ENCODE assay signal across 8 cellular contexts in the genomic region with DNA sequence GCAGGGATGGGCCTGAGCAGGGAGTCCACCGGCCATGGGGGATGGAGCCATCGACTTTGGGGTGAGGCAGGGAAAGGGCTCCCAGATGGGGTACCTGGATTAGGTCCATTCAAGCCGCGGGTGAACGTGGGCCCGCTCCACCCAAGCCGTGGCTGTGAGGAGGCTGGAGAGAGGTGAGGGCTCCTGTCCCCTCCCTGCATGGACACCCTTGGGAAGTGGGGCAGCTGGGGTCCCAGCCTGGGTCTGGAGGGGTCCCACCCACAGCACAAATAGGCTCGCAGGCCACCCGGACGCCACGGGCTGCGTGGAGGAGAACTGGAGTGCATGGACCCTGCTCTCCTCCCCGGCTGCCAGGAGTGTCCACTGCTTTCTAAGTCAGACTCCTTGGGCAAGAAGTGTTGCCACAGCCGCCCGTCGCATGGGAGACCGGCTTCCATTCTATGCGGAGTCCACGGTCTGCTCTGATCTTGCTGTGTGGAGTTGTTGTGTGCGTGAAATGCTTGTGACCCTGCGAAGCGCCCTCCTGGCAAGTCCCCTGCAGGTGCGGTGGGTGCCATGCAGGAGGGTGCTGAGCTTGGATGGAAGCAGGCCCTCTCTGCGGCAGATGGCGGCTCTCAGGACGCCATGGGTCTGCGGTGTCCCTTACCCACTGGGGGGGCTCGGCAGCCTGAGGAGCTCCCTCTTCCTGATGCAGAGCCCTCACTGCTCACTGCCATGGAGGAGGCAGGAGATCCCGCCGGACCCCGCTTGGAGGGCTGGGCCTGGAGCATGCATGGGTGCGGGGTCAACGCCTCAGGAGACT. TPM values are rescaled to one million over a fixed set of nuclear protein-coding genes. Genes with fewer than 3 reads are reported as not detected.
A peak's percentile ranks its signal among the peaks of the same experiment; 100 is the strongest.
DNase-seq lines count a peak whose midpoint lies in the region; ATAC-seq, FAIRE-seq and TF ChIP-seq lines count a peak whose summit lies in the region.

No MANE protein-coding gene starts in this region.

- H2AFZ ChIP-seq in SK-N-SH (ENCODE audit: low read depth): no peak overlapping the region

- TF ChIP-seq EP300 in SK-N-SH (IDR thresholded peaks at IDR 0.05; ENCODE audit: borderline replicate concordance in 1 of 2, low read depth in 1 of 2, low read length in 1 of 2): no peak

- peaks cover 36% of the 10 kb centered on the region for H3K4me1 Mint-ChIP-seq in activated naive CD8-positive, alpha-beta T cell treated with anti-CD3 and anti-CD28 coated beads, Interleukin-2, amount 10 ng/mL, durations not matched to agents 7 days and 5 days

- no peak for ATAC-seq in SK-N-SH treated with all-trans-retinoic acid at 6 μM for 48 hours
- ATAC-seq in activated naive CD8-positive, alpha-beta T cell treated with anti-CD3 and anti-CD28 coated beads, Interleukin-2, amount 10 ng/mL, durations not matched to agents 7 days and 5 days (ENCODE audit: low read depth): no peak

- TF ChIP-seq CTCF in SK-N-SH (IDR thresholded peaks at IDR 0.05): no peak
- no peak for TF ChIP-seq CTCF in kidney (IDR thresholded peaks at IDR 0.05; ENCODE audit: borderline replicate concordance, extremely low read depth, insufficient read depth)

- peaks cover 60% of the 10 kb centered on the region for H4K20me1 ChIP-seq in SK-N-SH (ENCODE audit: insufficient read depth)

- H3K4me3 ChIP-seq in SK-N-SH (ENCODE audit: low read depth in 2 of 2, low read length in 1 of 2) (peak overlapping the region; percentile 83 to 86), kidney (ENCODE audit: low read length in 2 of 2) (peak overlapping the region; percentile 47 to 79)

- H3K27ac ChIP-seq in SK-N-SH (ENCODE audit: low read depth in 2 of 2, low read length in 1 of 2) (peak overlapping the region in 1 of 2 experiments; percentile 70; a peak in 2 of 4 replicates), kidney (ENCODE audit: low read depth in 2 of 2, low read length in 2 of 2) (peak overlapping the region; percentile 8 to 80), substantia nigra (ENCODE audit: low read depth, low read length, poor library complexity, severe bottlenecking) (peak overlapping the region; percentile 93)

- DNase-seq in SK-N-SH (no peak), kidney (peak; percentile 80), substantia nigra (lab: John Stamatoyannopoulos, UW) (no peak), ACHN (no peak), NCI-H2227 (lab: John Stamatoyannopoulos, UW; ENCODE audit: unreplicated experiment) (no peak)
- DNase-seq in activated naive CD8-positive, alpha-beta T cell treated with anti-CD3 and anti-CD28 coated beads, Interleukin-2, amount 10 ng/mL, durations not matched to agents 7 days and 5 days: no peak
- no peak for DNase-seq in stimulated activated CD4-positive, alpha-beta T cell treated with anti-CD3 and anti-CD28 coated beads, Interleukin-4, amount 100 ng/mL, for 1 hour

- peaks cover 15% of the 10 kb centered on the region for H3K36me3 Mint-ChIP-seq in activated naive CD8-positive, alpha-beta T cell treated with anti-CD3 and anti-CD28 coated beads, Interleukin-2, amount 10 ng/mL, durations not matched to agents 7 days and 5 days

- H3K27me3 Mint-ChIP-seq in activated naive CD8-positive, alpha-beta T cell treated with anti-CD3 and anti-CD28 coated beads, Interleukin-2, amount 10 ng/mL, durations not matched to agents 7 days and 5 days: no peaks in the 10 kb centered on the region

- peak overlapping the region; percentile 94 for H3K4me3 Mint-ChIP-seq in activated naive CD8-positive, alpha-beta T cell treated with anti-CD3 and anti-CD28 coated beads, Interleukin-2, amount 10 ng/mL, durations not matched to agents 7 days and 5 days

- no peak for FAIRE-seq in kidney (lab: Jason Lieb, UNC)

- no peak for TF ChIP-seq RAD21 in SK-N-SH (IDR thresholded peaks at IDR 0.05; ENCODE audit: low read length)

- no peaks in the 10 kb centered on the region for H3K9me3 Mint-ChIP-seq in activated naive CD8-positive, alpha-beta T cell treated with anti-CD3 and anti-CD28 coated beads, Interleukin-2, amount 10 ng/mL, durations not matched to agents 7 days and 5 days

- H3K9me3 ChIP-seq in SK-N-SH: no peaks in the 10 kb centered on the region
- no peaks in the 10 kb centered on the region for H3K9me3 ChIP-seq in kidney (ENCODE audit: control insufficient read depth in 1 of 2, low read length in 2 of 2)

- POLR2A ChIA-PET in SK-N-SH (lab: Yijun Ruan, JAX): interaction anchor here (1.0 to 1.4 kb wide), 2 partner anchors 11 to 140 kb away, joined by 3 to 5 read pairs; a partner anchor contains a TSS
- POLR2A ChIA-PET in activated naive CD8-positive, alpha-beta T cell treated with anti-CD3 and anti-CD28 coated beads, Interleukin-2, amount 10 ng/mL, durations not matched to agents 7 days and 5 days (lab: Charles Lee): interaction anchor here (0.8 to 2.1 kb wide), 6 partner anchors 10 to 140 kb away, joined by 3 to 12 read pairs (median 4); a partner anchor contains a TSS

- H3K9me2 ChIP-seq in SK-N-SH: no peaks in the 10 kb centered on the region

- peaks cover 13% of the 10 kb centered on the region for H3F3A ChIP-seq in SK-N-SH (replicated peaks; ENCODE audit: insufficient read depth)

- in situ Hi-C loops in ACHN (cut with HindIII; ENCODE audit: low pct_ligation_motif_present, low pct_unique_long_range_greater_than_20kb, low sequenced_read_pairs): no loop called here

- H3K9ac ChIP-seq in SK-N-SH (peak overlapping the region; percentile 95), kidney (ENCODE audit: low read length in 2 of 2) (peak overlapping the region; percentile 61 to 78)

- H3K4me1 ChIP-seq in SK-N-SH (ENCODE audit: control insufficient read depth in 1 of 2, insufficient read depth in 2 of 2, low read depth in 1 of 2, low read length in 1 of 2) (peaks cover 6 to 29% of the 10 kb centered on the region in 2 experiments; a peak in 2 of 4 replicates), kidney (ENCODE audit: control insufficient read depth in 1 of 2, insufficient read depth in 1 of 2, low read depth in 1 of 2, low read length in 2 of 2) (peaks cover 31 to 51% of the 10 kb centered on the region in 2 donors)

- H3K36me3 ChIP-seq in SK-N-SH (replicated peaks in 1 of 2; ENCODE audit: control insufficient read depth in 1 of 2, insufficient read depth in 2 of 2, low read length in 1 of 2): peaks cover 0 to 10% of the 10 kb centered on the region in 2 experiments
- H3K36me3 ChIP-seq in kidney (ENCODE audit: control insufficient read depth in 1 of 2, insufficient read depth in 2 of 2, low read length in 2 of 2): no peaks in the 10 kb centered on the region

- no peaks in the 10 kb centered on the region for H3K27me3 ChIP-seq in SK-N-SH (ENCODE audit: insufficient read depth)

- peaks cover 68% of the 10 kb centered on the region for H3K79me2 ChIP-seq in SK-N-SH (ENCODE audit: insufficient read depth)

- H3K27ac Mint-ChIP-seq in activated naive CD8-positive, alpha-beta T cell treated with anti-CD3 and anti-CD28 coated beads, Interleukin-2, amount 10 ng/mL, durations not matched to agents 7 days and 5 days: peak overlapping the region; percentile 94

- peak overlapping the region; percentile 99 for H3K4me2 ChIP-seq in SK-N-SH

- WGBS in SK-N-SH (ENCODE audit: low lambda C conversion rate): 48% methylated on average over 17 of the region's 33 CpGs

- intact Hi-C loops in kidney (cut with DNase I): no loop called here

- CTCF ChIA-PET in SK-N-SH (lab: Yijun Ruan, JAX): interaction anchor here (1.0 to 2.2 kb wide), 6 partner anchors 9 to 130 kb away, joined by 3 to 8 read pairs (median 4); no protein-coding TSS in a partner anchor

TF ChIP-seq in SK-N-SH treated with all-trans-retinoic acid at 6 μM for 48 hours, 23 proteins besides CTCF, POLR2A, EP300 and RAD21:
- TF ChIP-seq PPARA (CRISPR knock-in tag; IDR thresholded peaks at IDR 0.05; ENCODE audit: borderline replicate concordance) (no peak), OSR1 (CRISPR knock-in tag; IDR thresholded peaks at IDR 0.05) (no peak)
TF ChIP-seq in SK-N-SH treated with all-trans-retinoic acid at 6 μM for 48 hours: peak in this region for 0.

RNA-seq across cellular contexts. Expression of a gene that starts 2.0 kb away (rescaled TPM):
- polyA plus RNA-seq in SK-N-SH (2012; rRNA removed) (43.8 and 54.3 TPM in 2 replicates), kidney (ENCODE audit: insufficient read depth, low read depth, low replicate concordance) (47.7 TPM)
- polyA plus RNA-seq in SK-N-SH (2012; cell fraction: cytosol; rRNA removed): 41.8 and 45.0 TPM in 2 replicates
- 102 and 111 TPM in 2 replicates for polyA plus RNA-seq in SK-N-SH (2012; cell fraction: nucleus; rRNA removed)
- 100 to 1,000 TPM; 214 to 217 TPM for total RNA-seq in activated naive CD8-positive, alpha-beta T cell treated with anti-CD3 and anti-CD28 coated beads, Interleukin-2, amount 10 ng/mL, durations not matched to agents 7 days and 5 days
- 98.5 TPM for total RNA-seq in kidney

RNA-seq across cellular contexts. Expression of a gene that starts 8.1 kb away (rescaled TPM):
- polyA plus RNA-seq in SK-N-SH (2012; rRNA removed): 76.5 and 85.3 TPM in 2 replicates
- 32.5 and 58.6 TPM in 2 replicates for polyA plus RNA-seq in SK-N-SH (2012; cell fraction: cytosol; rRNA removed)
- polyA plus RNA-seq in SK-N-SH (2012; cell fraction: nucleus; rRNA removed): 41.2 and 45.7 TPM in 2 replicates
- total RNA-seq in activated naive CD8-positive, alpha-beta T cell treated with anti-CD3 and anti-CD28 coated beads, Interleukin-2, amount 10 ng/mL, durations not matched to agents 7 days and 5 days: 10 to 100 TPM; 17.9 to 18.9 TPM
- total RNA-seq in kidney: 16.3 TPM
- 209 TPM for polyA plus RNA-seq in kidney (ENCODE audit: insufficient read depth, low read depth, low replicate concordance)

RNA-seq across cellular contexts. Expression of a gene that starts 25.7 kb away (rescaled TPM):
- polyA plus RNA-seq in SK-N-SH (2012; rRNA removed) (52.5 and 66.4 TPM in 2 replicates), kidney (ENCODE audit: insufficient read depth, low read depth, low replicate concordance) (265 TPM)
- 22.6 and 43.2 TPM in 2 replicates for polyA plus RNA-seq in SK-N-SH (2012; cell fraction: cytosol; rRNA removed)
- polyA plus RNA-seq in SK-N-SH (2012; cell fraction: nucleus; rRNA removed): 49.8 and 83.8 TPM in 2 replicates
- total RNA-seq in activated naive CD8-positive, alpha-beta T cell treated with anti-CD3 and anti-CD28 coated beads, Interleukin-2, amount 10 ng/mL, durations not matched to agents 7 days and 5 days: 100 to 1,000 TPM; 103 to 106 TPM
- total RNA-seq in kidney: 85.5 TPM

RNA-seq across cellular contexts. Expression of a gene that starts 28.8 kb away (rescaled TPM):
- 2,836 and 3,749 TPM in 2 replicates for polyA plus RNA-seq in SK-N-SH (2012; rRNA removed)
- 2,019 and 3,381 TPM in 2 replicates for polyA plus RNA-seq in SK-N-SH (2012; cell fraction: cytosol; rRNA removed)
- polyA plus RNA-seq in SK-N-SH (2012; cell fraction: nucleus; rRNA removed): 943 and 2,115 TPM in 2 replicates
- 1,000 to 10,000 TPM; 1,438 to 1,457 TPM for total RNA-seq in activated naive CD8-positive, alpha-beta T cell treated with anti-CD3 and anti-CD28 coated beads, Interleukin-2, amount 10 ng/mL, durations not matched to agents 7 days and 5 days
- 893 TPM for total RNA-seq in kidney
- polyA plus RNA-seq in kidney (ENCODE audit: insufficient read depth, low read depth, low replicate concordance): 1,823 TPM

RNA-seq across cellular contexts. Expression of a gene that starts 40.5 kb away (rescaled TPM):
- polyA plus RNA-seq in SK-N-SH (2012; rRNA removed): 1.3 and 1.8 TPM in 2 replicates
- 0.59 and 1.3 TPM in 2 replicates for polyA plus RNA-seq in SK-N-SH (2012; cell fraction: cytosol; rRNA removed)
- polyA plus RNA-seq in SK-N-SH (2012; cell fraction: nucleus; rRNA removed): 4.1 and 5.2 TPM in 2 replicates
- under 1 TPM; 0.06 to 0.11 TPM for total RNA-seq in activated naive CD8-positive, alpha-beta T cell treated with anti-CD3 and anti-CD28 coated beads, Interleukin-2, amount 10 ng/mL, durations not matched to agents 7 days and 5 days
- 0.25 TPM for total RNA-seq in kidney
- polyA plus RNA-seq in kidney (ENCODE audit: insufficient read depth, low read depth, low replicate concordance): not detected
